8 cellular contexts compared by ENCODE assay signal in genomic region chr1:43930168-43930948, GRCh38. TPM values are rescaled to one million over a fixed set of nuclear protein-coding genes. Genes with fewer than 3 reads are reported as not detected.
DNase-seq lines count a peak whose midpoint lies in the region; ATAC-seq and TF ChIP-seq lines count a peak whose summit lies in the region.

No MANE protein-coding gene starts in this region.

- intact Hi-C loops in posterior vena cava (cut with DNase I), result no loop called here

- H4K20me1 ChIP-seq in Karpas-422 (ENCODE audit: insufficient read depth, low read depth, low read length), result no peaks in the 10 kb centered on the region

- H3K27ac ChIP-seq in Karpas-422 (ENCODE audit: low read length), result no peak overlapping the region

- no peaks in the 10 kb centered on the region for H3K9me3 ChIP-seq in Karpas-422 (ENCODE audit: low read length)

- peaks cover 24% of the 10 kb centered on the region for H3K4me1 Mint-ChIP-seq in activated T-cell treated with anti-CD3 and anti-CD28 coated beads, Interleukin-2, amount 50 U/mL, for 72 hours (ENCODE audit: low read depth)

- H3K9me3 Mint-ChIP-seq in activated T-cell treated with anti-CD3 and anti-CD28 coated beads, Interleukin-2, amount 50 U/mL, for 72 hours, result no peaks in the 10 kb centered on the region

- DNase-seq in activated T-cell treated with anti-CD3 and anti-CD28 coated beads, Interleukin-2, amount 50 U/mL, for 72 hours, result peak; percentile 29 to 33
- no peak for DNase-seq in activated T-cell treated with anti-CD3 and anti-CD28 coated beads, Interleukin-2, amount 50 U/mL, for 1 hour
- peak; percentile 74 for DNase-seq in Karpas-422
- peak; percentile 33 for DNase-seq in dermis blood vessel endothelial cell
- DNase-seq in retinal pigment epithelial cell (ENCODE audit: low read depth), result no peak
- no peak for DNase-seq in posterior vena cava (ENCODE audit: low spot score)
- DNase-seq in NCI-H345 treated with DMSO at 0.1 percent for 48 hours (lab: John Stamatoyannopoulos, UW; ENCODE audit: unreplicated experiment), result no peak
- DNase-seq in activated gamma-delta T cell treated with Interleukin-2 at 50 U/mL for 16 hours, result no peak

- H3K27ac Mint-ChIP-seq in activated T-cell treated with anti-CD3 and anti-CD28 coated beads, Interleukin-2, amount 50 U/mL, for 72 hours, result no peak overlapping the region

- TF ChIP-seq CTCF in retinal pigment epithelial cell (conservative IDR thresholded peaks at IDR 0.05; ENCODE audit: low read depth, low read length), result peak; percentile 67

- no peaks in the 10 kb centered on the region for H3K79me2 ChIP-seq in Karpas-422 (ENCODE audit: low read length)

- no peaks in the 10 kb centered on the region for H3K36me3 ChIP-seq in Karpas-422 (ENCODE audit: insufficient read depth, low read length)

- H3K4me2 ChIP-seq in Karpas-422 (ENCODE audit: low read depth, low read length, poor library complexity, severe bottlenecking), result no peak overlapping the region

- H3K9ac ChIP-seq in Karpas-422 (ENCODE audit: low read length), result no peak overlapping the region

- ATAC-seq in activated T-cell treated with anti-CD3 and anti-CD28 coated beads, Interleukin-2, amount 50 U/mL, for 72 hours (replicated peaks in 1 of 2), result no peak

- no peaks in the 10 kb centered on the region for H3K27me3 ChIP-seq in Karpas-422 (ENCODE audit: low read length)

- H3K9me2 ChIP-seq in Karpas-422 (replicated peaks; ENCODE audit: insufficient read depth, low read length), result no peaks in the 10 kb centered on the region

- H2AFZ ChIP-seq in Karpas-422 (ENCODE audit: low read length), result no peak overlapping the region

- H3K4me1 ChIP-seq in Karpas-422 (ENCODE audit: low read length), result peaks cover 22% of the 10 kb centered on the region

- H3K4me3 Mint-ChIP-seq in activated T-cell treated with anti-CD3 and anti-CD28 coated beads, Interleukin-2, amount 50 U/mL, for 72 hours, result no peak overlapping the region

- H3K27me3 Mint-ChIP-seq in activated T-cell treated with anti-CD3 and anti-CD28 coated beads, Interleukin-2, amount 50 U/mL, for 72 hours (ENCODE audit: low read depth), result peaks cover 25% of the 10 kb centered on the region

- no peak overlapping the region for H3K4me3 ChIP-seq in Karpas-422 (ENCODE audit: low read length)
- no peak overlapping the region for H3K4me3 ChIP-seq in retinal pigment epithelial cell (ENCODE audit: low read length)

- no peaks in the 10 kb centered on the region for H3K36me3 Mint-ChIP-seq in activated T-cell treated with anti-CD3 and anti-CD28 coated beads, Interleukin-2, amount 50 U/mL, for 72 hours (ENCODE audit: insufficient read depth in 2 of 2)

RNA-seq across cellular contexts. Expression of gene ARTN, which starts 3.2 kb away (rescaled TPM):
- 1 to 10 TPM; 1.9 to 3.0 TPM for total RNA-seq in activated T-cell treated with anti-CD3 and anti-CD28 coated beads, Interleukin-2, amount 50 U/mL, for 72 hours
- 1.0 TPM in 1 of 2 replicates, not detected in the other for total RNA-seq in Karpas-422 (2014; rRNA removed; shearing (Covaris generic); ENCODE audit: low replicate concordance)
- total RNA-seq in dermis blood vessel endothelial cell (not detected in 2 replicates), posterior vena cava (1 to 10 TPM; 2.5 to 4.2 TPM)

RNA-seq across cellular contexts. Expression of gene IPO13, which starts 16.4 kb away (rescaled TPM):
- 10 to 100 TPM; 21.0 to 27.3 TPM for total RNA-seq in activated T-cell treated with anti-CD3 and anti-CD28 coated beads, Interleukin-2, amount 50 U/mL, for 72 hours
- 19.8 and 23.3 TPM in 2 replicates for total RNA-seq in Karpas-422 (2014; rRNA removed; shearing (Covaris generic); ENCODE audit: low replicate concordance)
- total RNA-seq in dermis blood vessel endothelial cell, result 14.8 and 17.3 TPM in 2 replicates
- 10 to 100 TPM; 20.4 to 21.8 TPM for total RNA-seq in posterior vena cava

RNA-seq across cellular contexts. Expression of gene DPH2, which starts 39.5 kb away (rescaled TPM):
- total RNA-seq in activated T-cell treated with anti-CD3 and anti-CD28 coated beads, Interleukin-2, amount 50 U/mL, for 72 hours, result 10 to 100 TPM; 21.4 to 31.0 TPM
- total RNA-seq in Karpas-422 (2014; rRNA removed; shearing (Covaris generic); ENCODE audit: low replicate concordance), result 42.2 and 44.4 TPM in 2 replicates
- total RNA-seq in dermis blood vessel endothelial cell, result 24.2 and 24.3 TPM in 2 replicates
- 10 to 100 TPM; 13.5 to 14.5 TPM for total RNA-seq in posterior vena cava

RNA-seq across cellular contexts. Expression of gene ATP6V0B, which starts 44.4 kb away (rescaled TPM):
- 10 to 100 TPM; 89.9 to 98.0 TPM for total RNA-seq in activated T-cell treated with anti-CD3 and anti-CD28 coated beads, Interleukin-2, amount 50 U/mL, for 72 hours
- 386 and 447 TPM in 2 replicates for total RNA-seq in Karpas-422 (2014; rRNA removed; shearing (Covaris generic); ENCODE audit: low replicate concordance)
- 64.6 and 99.2 TPM in 2 replicates for total RNA-seq in dermis blood vessel endothelial cell
- total RNA-seq in posterior vena cava, result 10 to 100 TPM; 69.4 to 77.4 TPM

RNA-seq across cellular contexts. Expression of gene B4GALT2, which starts 48.7 kb away (rescaled TPM):
- total RNA-seq in activated T-cell treated with anti-CD3 and anti-CD28 coated beads, Interleukin-2, amount 50 U/mL, for 72 hours, result 10 to 100 TPM; 19.5 to 20.4 TPM
- total RNA-seq in Karpas-422 (2014; rRNA removed; shearing (Covaris generic); ENCODE audit: low replicate concordance), result 42.9 and 68.7 TPM in 2 replicates
- 50.2 and 64.4 TPM in 2 replicates for total RNA-seq in dermis blood vessel endothelial cell
- total RNA-seq in posterior vena cava, result 10 to 100 TPM; 39.0 to 45.7 TPM

Comparison
In these comparisons a context has a peak if more than half of its experiments do, and no peak if none do; other contexts are left out.
1. DNase-seq: peak in activated T-cell treated with anti-CD3 and anti-CD28 coated beads, Interleukin-2, amount 50 U/mL, for 72 hours (2 of 2), Karpas-422 (single experiment) and dermis blood vessel endothelial cell (single experiment); none in activated T-cell treated with anti-CD3 and anti-CD28 coated beads, Interleukin-2, amount 50 U/mL, for 1 hour (single experiment), retinal pigment epithelial cell (single experiment), posterior vena cava (single experiment), NCI-H345 treated with DMSO at 0.1 percent for 48 hours (single experiment) and activated gamma-delta T cell treated with Interleukin-2 at 50 U/mL for 16 hours (single experiment).